15 cellular contexts compared by ENCODE assay signal in genomic region chr1:24109686-24110475, GRCh38. TPM values are rescaled to one million over a fixed set of nuclear protein-coding genes. Genes with fewer than 3 reads are reported as not detected.
"Had no signal": no experiment of that assay in that cellular context is flagged by ENCODE, and none has a peak within 500 bp of the region (broad histone marks: within the 10 kb centered on the region; RNA-seq: fewer than 3 reads in every experiment).

No MANE protein-coding gene starts in this region.

- H3K9me3 ChIP-seq: gastroesophageal sphincter, ovary, tibial nerve had no signal

- H3K27ac ChIP-seq: ovary had no signal

- H3K4me3 Mint-ChIP-seq: activated CD8-positive, alpha-beta memory T cell treated with anti-CD3 and anti-CD28 coated beads, Interleukin-2, amount 10 ng/mL, durations not matched to agents 7 days and 5 days; activated naive CD8-positive, alpha-beta T cell; activated T-cell treated with anti-CD3 and anti-CD28 coated beads, Interleukin-2, amount 50 U/mL, for 24 hours; immature natural killer cell; memory B cell; stimulated activated memory B cell treated with anti-CD40 and anti-IgM and Interleukin-4, amounts not matched to agents 10 μg/mL and 1 μg/mL and 100 μg/mL, for 72 hours had no signal

- ATAC-seq: activated CD8-positive, alpha-beta memory T cell treated with anti-CD3 and anti-CD28 coated beads, Interleukin-2, amount 10 ng/mL, durations not matched to agents 7 days and 5 days; gastroesophageal sphincter; stimulated activated memory B cell treated with anti-CD40 and anti-IgM and Interleukin-4, amounts not matched to agents 10 μg/mL and 1 μg/mL and 100 μg/mL, for 72 hours had no signal

- H3K9me3 Mint-ChIP-seq: activated T-cell treated with anti-CD3 and anti-CD28 coated beads, Interleukin-2, amount 50 U/mL, for 24 hours; immature natural killer cell; memory B cell; stimulated activated memory B cell treated with anti-CD40 and anti-IgM and Interleukin-4, amounts not matched to agents 10 μg/mL and 1 μg/mL and 100 μg/mL, for 72 hours had no signal

- H3K27ac Mint-ChIP-seq: activated CD8-positive, alpha-beta memory T cell treated with anti-CD3 and anti-CD28 coated beads, Interleukin-2, amount 10 ng/mL, durations not matched to agents 7 days and 5 days; activated naive CD8-positive, alpha-beta T cell; activated T-cell treated with anti-CD3 and anti-CD28 coated beads, Interleukin-2, amount 50 U/mL, for 24 hours; immature natural killer cell; memory B cell; stimulated activated memory B cell treated with anti-CD40 and anti-IgM and Interleukin-4, amounts not matched to agents 10 μg/mL and 1 μg/mL and 100 μg/mL, for 72 hours had no signal

- H3K27me3 ChIP-seq: gastroesophageal sphincter, ovary had no signal

- H3K4me3 ChIP-seq: gastroesophageal sphincter, ovary, tibial nerve had no signal

- H3K36me3 Mint-ChIP-seq: activated CD8-positive, alpha-beta memory T cell treated with anti-CD3 and anti-CD28 coated beads, Interleukin-2, amount 10 ng/mL, durations not matched to agents 7 days and 5 days; activated naive CD8-positive, alpha-beta T cell; immature natural killer cell; memory B cell; stimulated activated memory B cell treated with anti-CD40 and anti-IgM and Interleukin-4, amounts not matched to agents 10 μg/mL and 1 μg/mL and 100 μg/mL, for 72 hours had no signal

- H3K36me3 ChIP-seq: gastroesophageal sphincter, ovary, tibial nerve had no signal

- DNase-seq: activated CD4-positive, CD25-positive, alpha-beta regulatory T cell; activated CD8-positive, alpha-beta memory T cell treated with anti-CD3 and anti-CD28 coated beads, Interleukin-2, amount 10 ng/mL, durations not matched to agents 7 days and 5 days; activated effector memory CD4-positive, alpha-beta T cell treated with Interleukin-2 at 50 U/mL for 16 hours; activated T-cell treated with anti-CD3 and anti-CD28 coated beads, Interleukin-2, amount 50 U/mL, for 24 hours; immature natural killer cell; stimulated activated CD4-positive, alpha-beta T cell treated with anti-CD3 and anti-CD28 coated beads, Interleukin-1b, Interleukin-23, amount 100 ng/mL, for 48 hours had no signal

RNA-seq across cellular contexts. Expression of gene MYOM3, which starts 2.1 kb away (rescaled TPM):
- total RNA-seq: activated CD8-positive, alpha-beta memory T cell treated with anti-CD3 and anti-CD28 coated beads, Interleukin-2, amount 10 ng/mL, durations not matched to agents 7 days and 5 days; T-helper 2 cell treated with Interferon-gamma antibody and Interleukin-4, amounts not matched to agents 100 ng/mL and 5 ng/mL, for 36 hours had no signal
- polyA plus RNA-seq: immature natural killer cell, neural cell had no signal

RNA-seq across cellular contexts. Expression of gene IL22RA1, which starts 33.1 kb away (rescaled TPM):
- total RNA-seq: endothelial cell of umbilical vein; T-helper 2 cell treated with Interferon-gamma antibody and Interleukin-4, amounts not matched to agents 100 ng/mL and 5 ng/mL, for 36 hours; tibial nerve had no signal
- polyA plus RNA-seq: endothelial cell of umbilical vein, immature natural killer cell, neural cell had no signal
